In the genomic region with DNA sequence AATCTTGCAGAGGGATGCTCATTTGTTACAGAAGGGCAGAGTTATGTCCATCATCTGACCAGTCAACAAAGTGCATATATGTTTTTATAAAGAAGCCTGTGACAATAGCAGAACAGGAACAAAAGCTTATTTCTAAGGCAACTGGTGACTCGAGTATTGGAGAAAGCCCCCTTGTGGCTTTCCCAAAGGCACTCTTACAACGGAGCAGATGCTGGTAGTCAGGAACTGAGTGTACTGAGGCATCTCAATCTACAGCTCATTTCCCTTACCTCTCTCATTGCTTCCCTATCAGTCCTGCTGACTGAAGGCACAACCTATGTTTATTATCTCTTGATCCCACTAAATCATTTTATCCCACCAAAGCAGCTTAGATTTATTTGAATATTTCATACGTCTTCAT, we compare ENCODE assay signal across 18 cellular contexts.
DNase-seq lines count a peak whose midpoint lies in the region; ATAC-seq, FAIRE-seq and TF ChIP-seq lines count a peak whose summit lies in the region.
"Had no signal": no experiment of that assay in that cellular context is flagged by ENCODE, and none has a peak within 500 bp of the region (broad histone marks: within the 10 kb centered on the region; RNA-seq: fewer than 3 reads in every experiment).

No MANE protein-coding gene starts in this region.

- no peak overlapping the region for H3K27ac ChIP-seq in brain microvascular endothelial cell
- H3K27ac ChIP-seq in pancreas: peak overlapping the region; percentile 3 to 77 (median 58)
- H3K27ac ChIP-seq: parathyroid adenoma, thoracic aorta had no signal

- TF ChIP-seq CTCF in brain microvascular endothelial cell (IDR thresholded peaks at IDR 0.05; ENCODE audit: low read depth, low read length, missing control alignments): peak; percentile 55
- TF ChIP-seq CTCF in pancreas (IDR thresholded peaks at IDR 0.05): no peak

- DNase-seq in NCI-H1694 treated with DMSO at 0.1 percent for 48 hours (lab: John Stamatoyannopoulos, UW) (peak; percentile 13), NCI-H1694 (lab: John Stamatoyannopoulos, UW) (no peak), NCI-H2171 treated with DMSO at 0.1 percent for 48 hours (lab: John Stamatoyannopoulos, UW) (peak; percentile 58), brain microvascular endothelial cell (no peak), pancreas (no peak), posterior cingulate gyrus (no peak)
- DNase-seq: activated CD4-positive, alpha-beta T cell treated with anti-CD3 and anti-CD28 coated beads for 48 hours; activated T-cell treated with anti-CD3 and anti-CD28 coated beads, Interleukin-2, amount 50 U/mL, for 24 hours; NCI-H1417 treated with DMSO at 0.1 percent for 48 hours; NK-92 treated with Interleukin-12 subunit alpha and Interleukin-12 subunit beta, amount 100 ng/mL, for 24 hours; stimulated activated CD4-positive, alpha-beta T cell treated with anti-CD3 and anti-CD28 coated beads, Interleukin-15, amount 100 ng/mL, for 24 hours; T-cell had no signal

- no peaks in the 10 kb centered on the region for H3K9me3 ChIP-seq in pancreas
- H3K9me3 ChIP-seq: thoracic aorta had no signal

- H3K27me3 ChIP-seq in brain microvascular endothelial cell (replicated peaks) (no peaks in the 10 kb centered on the region), pancreas (no peaks in the 10 kb centered on the region)

- peaks cover 3 to 13% (median 11%) of the 10 kb centered on the region in 3 donors for H3K4me1 ChIP-seq in pancreas
- H3K4me1 ChIP-seq: parathyroid adenoma had no signal

- peak; percentile 41 to 58 (median 44) for ATAC-seq in pancreas
- no peak for ATAC-seq in HG02798 (IDR thresholded peaks at IDR 0.05; ENCODE audit: poor library complexity, unreplicated experiment)
- no peak for ATAC-seq in GM21529 (IDR thresholded peaks at IDR 0.05; ENCODE audit: unreplicated experiment)
- ATAC-seq: T-cell had no signal

- WGBS in pancreas, 2 donors: 34 to 38% methylated on average over 3 of the region's 3 CpGs

- no peaks in the 10 kb centered on the region for H3K36me3 ChIP-seq in brain microvascular endothelial cell (replicated peaks)
- no peaks in the 10 kb centered on the region for H3K36me3 ChIP-seq in pancreas
- H3K36me3 ChIP-seq: thoracic aorta had no signal

- no peak for FAIRE-seq in pancreas (lab: Jason Lieb, UNC)
- FAIRE-seq: A204.1, D721Med had no signal

- intact Hi-C loops in pancreas (cut with DNase I) (no loop called here), posterior cingulate gyrus (cut with DNase I) (no loop called here)

- H3K4me3 ChIP-seq in brain microvascular endothelial cell (ENCODE audit: low read depth, low read length) (no peak overlapping the region), pancreas (peak overlapping the region in 1 of 4 donors; percentile 10)
- H3K4me3 ChIP-seq: thoracic aorta had no signal

- in situ Hi-C loops in brain microvascular endothelial cell (cut with HindIII; ENCODE audit: low pct_ligation_motif_present, low sequenced_read_pairs): no loop called here

Comparison
In these comparisons a context has a peak if more than half of its experiments do, and no peak if none do; other contexts are left out.
1. DNase-seq: peak in NCI-H1694 treated with DMSO at 0.1 percent for 48 hours (single experiment) and NCI-H2171 treated with DMSO at 0.1 percent for 48 hours (single experiment); none in NCI-H1694 (single experiment), brain microvascular endothelial cell (single experiment), pancreas (0 of 6) and posterior cingulate gyrus (0 of 10).
2. ATAC-seq: peak in pancreas (4 of 4); none in HG02798 (single experiment) and GM21529 (single experiment).